ENCODE assay signal across 12 cellular contexts in the genomic region with DNA sequence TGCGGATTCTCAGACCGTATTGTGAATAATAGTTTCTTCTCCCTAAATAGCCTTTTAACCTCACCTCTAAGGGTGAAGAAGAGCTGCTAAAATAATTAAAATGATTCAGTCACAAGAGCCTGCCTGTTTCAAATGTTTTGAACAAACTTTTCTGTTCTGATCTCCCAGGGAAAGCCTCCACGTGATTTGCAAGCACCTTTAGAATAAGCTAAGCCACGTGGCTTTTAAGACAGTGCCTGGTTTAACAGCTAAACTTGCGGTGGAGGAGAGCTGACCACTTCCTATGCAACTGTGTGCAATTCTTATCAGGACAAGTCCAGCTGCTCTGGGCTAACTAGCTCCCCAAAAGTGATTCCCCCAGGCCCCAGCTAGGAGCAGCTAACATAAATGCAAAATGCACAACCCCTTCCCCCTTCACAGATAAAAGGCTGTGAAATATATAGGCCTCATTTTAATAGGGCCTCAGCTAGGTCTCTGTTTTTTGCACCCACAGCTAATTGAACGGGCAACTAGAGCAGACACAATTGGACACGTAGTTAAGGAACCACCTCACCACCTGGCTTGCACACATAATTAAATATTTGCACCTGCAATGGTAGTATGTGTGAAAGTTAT.
DNase-seq lines count a peak whose midpoint lies in the region; ATAC-seq and TF ChIP-seq lines count a peak whose summit lies in the region.
"Had no signal": no experiment of that assay in that cellular context is flagged by ENCODE, and none has a peak within 500 bp of the region (broad histone marks: within the 10 kb centered on the region; RNA-seq: fewer than 3 reads in every experiment).

No MANE protein-coding gene starts in this region.

- ATAC-seq in GM18870 (IDR thresholded peaks at IDR 0.05; ENCODE audit: unreplicated experiment) = peak; percentile 90
- ATAC-seq in HG02759 (IDR thresholded peaks at IDR 0.05; ENCODE audit: unreplicated experiment) = peak; percentile 97
- ATAC-seq: activated T-helper 17 cell treated with anti-CD3 and anti-CD28 coated beads, Interleukin-2, amount 50 U/mL, for 72 hours had no signal

- H3K4me1 ChIP-seq in spleen = peaks cover 0 to 6% (median 0%) of the 10 kb centered on the region in 6 donors
- H3K4me1 ChIP-seq: tibial nerve had no signal

- no peaks in the 10 kb centered on the region for H3K36me3 ChIP-seq in spleen
- H3K36me3 ChIP-seq: tibial nerve had no signal

- WGBS in spleen, 5 donors = 34 to 46% (median 38%) methylated on average over 7 of the region's 7 CpGs

- no peak overlapping the region for H3K4me3 ChIP-seq in spleen
- H3K4me3 ChIP-seq: tibial nerve had no signal

- H3K9me3 ChIP-seq in spleen = no peaks in the 10 kb centered on the region
- H3K9me3 ChIP-seq: tibial nerve had no signal

- TF ChIP-seq CTCF in spleen (IDR thresholded peaks at IDR 0.05 in 8 of 11, conservative IDR thresholded peaks at IDR 0.05 in 3 of 11) = no peak

- H3K27ac ChIP-seq in spleen = no peak overlapping the region
- H3K27ac ChIP-seq: tibial nerve had no signal

- no peak for TF ChIP-seq POLR2A in spleen (IDR thresholded peaks at IDR 0.05)

- intact Hi-C loops in spleen (cut with DNase I; ENCODE audit: low total_unique reads) = no loop called here

- no peaks in the 10 kb centered on the region for H3K27me3 ChIP-seq in spleen (replicated peaks in 1 of 7)
- H3K27me3 ChIP-seq: tibial nerve had no signal

- peak; percentile 30 for DNase-seq in NCI-H2081 treated with DMSO at 0.1 percent for 48 hours (lab: John Stamatoyannopoulos, UW)
- DNase-seq in iris pigment epithelial cell (ENCODE audit: low read depth) = peak; percentile 50
- DNase-seq in NCI-H128 (lab: John Stamatoyannopoulos, UW; ENCODE audit: unreplicated experiment) = no peak
- DNase-seq in spleen = no peak
- DNase-seq in NCI-H1694 (lab: John Stamatoyannopoulos, UW) = no peak
- DNase-seq in 8988T = no peak
- DNase-seq: foreskin melanocyte, NCI-H510A had no signal

Comparison
In these comparisons a context has a peak if more than half of its experiments do, and no peak if none do; other contexts are left out.
1. DNase-seq: peak in NCI-H2081 treated with DMSO at 0.1 percent for 48 hours (single experiment) and iris pigment epithelial cell (single experiment); none in NCI-H128 (single experiment), spleen (single experiment), NCI-H1694 (single experiment) and 8988T (single experiment).